ENCODE assay signal across 8 cellular contexts in the genomic region with DNA sequence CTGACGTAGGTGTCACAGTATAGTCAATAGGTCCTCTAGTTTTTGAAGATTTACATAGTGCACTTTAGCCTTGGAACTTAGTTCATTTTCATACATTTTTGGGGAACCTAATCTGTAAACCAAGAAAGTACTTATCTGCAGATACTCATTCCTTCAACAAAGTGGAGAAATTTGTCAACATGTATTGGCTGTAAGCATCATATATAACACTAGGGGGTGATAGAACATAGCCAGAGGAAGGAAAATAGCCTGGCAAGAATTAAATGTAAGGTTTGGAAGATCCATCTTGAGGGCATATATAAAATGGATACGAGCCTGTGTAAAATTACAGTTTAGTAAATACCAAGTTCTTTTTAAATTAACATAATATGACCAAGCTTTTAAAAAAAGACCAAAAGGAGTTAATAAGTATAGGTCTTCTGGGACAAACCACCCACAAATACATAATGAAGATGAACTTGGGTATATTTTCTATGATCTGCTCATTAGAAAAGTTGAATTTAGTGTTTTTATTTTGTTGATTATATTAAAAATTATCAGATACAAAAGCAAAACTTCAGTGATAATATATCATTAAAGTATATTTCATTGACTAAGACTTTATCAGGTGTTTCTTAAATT. TPM values are rescaled to one million over a fixed set of nuclear protein-coding genes. Genes with fewer than 3 reads are reported as not detected.
DNase-seq lines count a peak whose midpoint lies in the region; ATAC-seq lines count a peak whose summit lies in the region.

No MANE protein-coding gene starts in this region.

- no peak for ATAC-seq in GM18517 (IDR thresholded peaks at IDR 0.05; ENCODE audit: unreplicated experiment)
- ATAC-seq in GM21381 (IDR thresholded peaks at IDR 0.05; ENCODE audit: unreplicated experiment): no peak
- ATAC-seq in HG02610 (IDR thresholded peaks at IDR 0.05; ENCODE audit: unreplicated experiment): no peak

- DNase-seq in DMS79 (lab: John Stamatoyannopoulos, UW) (peak; percentile 24), LHCN-M2 (ENCODE audit: low read depth) (peak; percentile 43), RPMI7951 (ENCODE audit: low read depth) (peak; percentile 50), fibroblast of gingiva (ENCODE audit: low read depth) (peak; percentile 50), renal cortical epithelial cell (ENCODE audit: low read depth) (peak; percentile 58)

RNA-seq across cellular contexts. Expression of a gene that starts 18.2 kb away (rescaled TPM):
- total RNA-seq in LHCN-M2 (2014; rRNA removed) (829 and 905 TPM in 2 replicates), renal cortical epithelial cell (749 and 1,158 TPM in 2 replicates)
- 5,692 TPM for polyA plus RNA-seq in LHCN-M2 (2012)
- 1,523 and 2,058 TPM in 2 replicates for total RNA-seq in RPMI7951 (2014; rRNA removed; shearing (Covaris generic))
